In genomic region chr12:12724421-12725085, GRCh38 we compare ENCODE assay signal across 1 cellular context.
TF ChIP-seq lines count a peak whose summit lies in the region.

No MANE protein-coding gene starts in this region.

TF ChIP-seq in GM12878, 131 proteins besides CTCF, POLR2A, EP300 and RAD21 (continued from another document and continues in another):
- TF ChIP-seq ZBTB11 (CRISPR knock-in tag; IDR thresholded peaks at IDR 0.05) (no peak), ZNF24 (IDR thresholded peaks at IDR 0.05) (no peak), NR2F1 (conservative IDR thresholded peaks at IDR 0.05) (no peak), POLR2AphosphoS5 (IDR thresholded peaks at IDR 0.05; ENCODE audit: low read length) (peak; percentile 90), CHD1 (IDR thresholded peaks at IDR 0.05; ENCODE audit: low read depth, low read length) (no peak), MLLT1 (IDR thresholded peaks at IDR 0.05) (peak; percentile 95), CEBPZ (IDR thresholded peaks at IDR 0.05; ENCODE audit: low read depth, low read length) (no peak), REST (IDR thresholded peaks at IDR 0.05; ENCODE audit: low read depth, low read length) (no peak), YY1 (IDR thresholded peaks at IDR 0.05; ENCODE audit: low read depth, low read length) (no peak), ZBTB4 (CRISPR knock-in tag; IDR thresholded peaks at IDR 0.05) (no peak), CUX1 (IDR thresholded peaks at IDR 0.05; ENCODE audit: insufficient replicate concordance, low read depth, low read length) (no peak), ZNF217 (IDR thresholded peaks at IDR 0.05) (no peak), ZNF592 (IDR thresholded peaks at IDR 0.05) (no peak), PRDM15 (CRISPR knock-in tag; IDR thresholded peaks at IDR 0.05) (no peak), MXI1 (IDR thresholded peaks at IDR 0.05; ENCODE audit: low read depth, low read length) (0 out of 2 replicates have a peak, but pooled peaks have one; percentile 14), SMAD5 (IDR thresholded peaks at IDR 0.05; ENCODE audit: low read depth) (0 out of 2 replicates have a peak, but pooled peaks have one; percentile 15)
